ENCODE assay signal across 8 cellular contexts in genomic region chr1:42657981-42658879, GRCh38. TPM values are rescaled to one million over a fixed set of nuclear protein-coding genes. Genes with fewer than 3 reads are reported as not detected.
DNase-seq lines count a peak whose midpoint lies in the region; ATAC-seq and TF ChIP-seq lines count a peak whose summit lies in the region.

TSS of gene PPIH (plus strand) at chr1:42658423. CDS start at chr1:42658447, 24 bp downstream.

- peak; percentile 98 for ATAC-seq in GM23338
- ATAC-seq in activated T-helper 17 cell treated with anti-CD3 and anti-CD28 coated beads, Interleukin-2, amount 50 U/mL, for 72 hours (replicated peaks) = peak; percentile 98
- peak; percentile 99 for ATAC-seq in naive thymus-derived CD4-positive, alpha-beta T cell
- ATAC-seq in stimulated activated naive B cell treated with anti-CD40 and anti-IgM and Interleukin-4, amounts not matched to agents 10 μg/mL and 1 μg/mL and 100 μg/mL, for 72 hours (replicated peaks) = peak; percentile 99

- H3K4me1 Mint-ChIP-seq in GM23338 = peaks cover 9% of the 10 kb centered on the region
- peaks cover 31% of the 10 kb centered on the region for H3K4me1 Mint-ChIP-seq in activated T-helper 17 cell treated with anti-CD3 and anti-CD28 coated beads, Interleukin-2, amount 50 U/mL, for 72 hours
- H3K4me1 Mint-ChIP-seq in naive thymus-derived CD4-positive, alpha-beta T cell = peaks cover 20 to 48% (median 44%) of the 10 kb centered on the region in 7 donors
- peaks cover 22 to 38% of the 10 kb centered on the region in 2 donors for H3K4me1 Mint-ChIP-seq in stimulated activated naive B cell treated with anti-CD40 and anti-IgM and Interleukin-4, amounts not matched to agents 10 μg/mL and 1 μg/mL and 100 μg/mL, for 72 hours

- CTCF ChIA-PET in RWPE1 (lab: Yijun Ruan, JAX) = interaction anchor here (0.5 to 0.7 kb wide), 5 partner anchors 19 to 1197 kb away, joined by 3 to 5 read pairs (median 3); no protein-coding TSS in a partner anchor
- CTCF ChIA-PET in naive thymus-derived CD4-positive, alpha-beta T cell (lab: Charles Lee) = interaction anchor here (0.8 to 1.6 kb wide), 3 partner anchors 19 to 25 kb away, joined by 4 to 6 read pairs (median 4); no protein-coding TSS in a partner anchor

- peaks cover 19% of the 10 kb centered on the region for H3K36me3 Mint-ChIP-seq in GM23338 (ENCODE audit: low read depth)
- peaks cover 41% of the 10 kb centered on the region for H3K36me3 Mint-ChIP-seq in activated T-helper 17 cell treated with anti-CD3 and anti-CD28 coated beads, Interleukin-2, amount 50 U/mL, for 72 hours (ENCODE audit: low read depth)
- peaks cover 7 to 21% (median 11%) of the 10 kb centered on the region in 5 donors for H3K36me3 Mint-ChIP-seq in naive thymus-derived CD4-positive, alpha-beta T cell
- peaks cover 13 to 23% of the 10 kb centered on the region in 2 donors for H3K36me3 Mint-ChIP-seq in stimulated activated naive B cell treated with anti-CD40 and anti-IgM and Interleukin-4, amounts not matched to agents 10 μg/mL and 1 μg/mL and 100 μg/mL, for 72 hours

- H3K79me2 ChIP-seq in GM23338 (replicated peaks; ENCODE audit: insufficient read depth) = peaks cover 37% of the 10 kb centered on the region
- H3K79me2 ChIP-seq in fibroblast of lung (ENCODE audit: control insufficient read depth, insufficient read depth, low read length) = peaks cover 8% of the 10 kb centered on the region

- peak within 1 kb of the TSS; percentile 94; the same call in 1 of the 2 replicates for H3K27ac ChIP-seq in GM23338 (ENCODE audit: low read depth)
- H3K27ac ChIP-seq in RWPE1 = peak within 1 kb of the TSS; percentile 87
- peak within 1 kb of the TSS; percentile 74 for H3K27ac ChIP-seq in fibroblast of lung (ENCODE audit: insufficient read depth, low read length)
- peak within 1 kb of the TSS; percentile 75 for H3K27ac ChIP-seq in naive thymus-derived CD4-positive, alpha-beta T cell (ENCODE audit: low read depth, low read length)

- H2AFZ ChIP-seq in GM23338 (peak within 1 kb of the TSS; percentile 98), fibroblast of lung (ENCODE audit: low read length) (peak within 1 kb of the TSS; percentile 99)

- H3K9me3 Mint-ChIP-seq in GM23338 = no peaks in the 10 kb centered on the region
- H3K9me3 Mint-ChIP-seq in activated T-helper 17 cell treated with anti-CD3 and anti-CD28 coated beads, Interleukin-2, amount 50 U/mL, for 72 hours = no peaks in the 10 kb centered on the region
- H3K9me3 Mint-ChIP-seq in naive thymus-derived CD4-positive, alpha-beta T cell = peaks cover 0 to 1% (median 0%) of the 10 kb centered on the region in 11 donors
- no peaks in the 10 kb centered on the region for H3K9me3 Mint-ChIP-seq in stimulated activated naive B cell treated with anti-CD40 and anti-IgM and Interleukin-4, amounts not matched to agents 10 μg/mL and 1 μg/mL and 100 μg/mL, for 72 hours

- H3K9ac ChIP-seq in fibroblast of lung (ENCODE audit: insufficient read depth, low read length) = peak within 1 kb of the TSS; percentile 63

- no peaks in the 10 kb centered on the region; the same call in 1 of the 2 replicates for H3K27me3 ChIP-seq in GM23338 (ENCODE audit: insufficient read depth)
- H3K27me3 ChIP-seq in fibroblast of lung (ENCODE audit: control insufficient read depth, insufficient read depth, low read length) = no peaks in the 10 kb centered on the region
- H3K27me3 ChIP-seq in naive thymus-derived CD4-positive, alpha-beta T cell (ENCODE audit: control insufficient read depth in 2 of 2, insufficient read depth in 2 of 2, low read length in 2 of 2) = no peaks in the 10 kb centered on the region

- POLR2A ChIA-PET in RWPE1 (lab: Yijun Ruan, JAX; ENCODE audit: low non-redundant PET) = no interaction called here
- POLR2A ChIA-PET in naive thymus-derived CD4-positive, alpha-beta T cell (lab: Charles Lee) = interaction anchor here (0.6 to 4.4 kb wide), 11 partner anchors 11 to 201 kb away, joined by 3 to 85 read pairs (median 4); partner anchors contain the start of genes C1orf50, P3H1, YBX1 and ZNF691

- peaks cover 19% of the 10 kb centered on the region; the same call in 1 of the 2 replicates for H3K36me3 ChIP-seq in GM23338 (ENCODE audit: insufficient read depth)
- no peaks in the 10 kb centered on the region for H3K36me3 ChIP-seq in fibroblast of lung (ENCODE audit: control insufficient read depth, insufficient read depth, low read length)
- H3K36me3 ChIP-seq in naive thymus-derived CD4-positive, alpha-beta T cell (ENCODE audit: control insufficient read depth in 2 of 3, insufficient read depth in 3 of 3, low read length in 3 of 3) = peaks cover 0 to 9% (median 0%) of the 10 kb centered on the region in 3 experiments

- TF ChIP-seq CTCF in GM23338 (conservative IDR thresholded peaks at IDR 0.05; ENCODE audit: low read depth in 2 of 2) = no peak; a peak in 1 of 4 replicates
- no peak for TF ChIP-seq CTCF in LNCaP clone FGC (IDR thresholded peaks at IDR 0.05; ENCODE audit: control insufficient read depth, extremely low read depth, insufficient read depth)
- no peak; the same call in 1 of the 2 replicates for TF ChIP-seq CTCF in RWPE1 (conservative IDR thresholded peaks at IDR 0.05; ENCODE audit: low read depth)
- peak in 1 of 2 donors; percentile 19 for TF ChIP-seq CTCF in fibroblast of lung (conservative IDR thresholded peaks at IDR 0.05 in 1 of 2, IDR thresholded peaks at IDR 0.05 in 1 of 2; ENCODE audit: low read depth in 1 of 2, low read length in 2 of 2)

- peaks cover 10% of the 10 kb centered on the region for H4K20me1 ChIP-seq in GM23338 (replicated peaks; ENCODE audit: insufficient read depth)
- no peaks in the 10 kb centered on the region for H4K20me1 ChIP-seq in fibroblast of lung (ENCODE audit: control insufficient read depth, extremely low read depth, insufficient read depth, low read length)

- H3K4me3 ChIP-seq in GM23338 (peak within 1 kb of the TSS; percentile 99), LNCaP clone FGC (ENCODE audit: low read depth, low read length) (peak within 1 kb of the TSS; percentile 98), fibroblast of lung (replicated peaks in 1 of 4; ENCODE audit: control extremely low read depth in 1 of 4, insufficient read depth in 1 of 4, low read depth in 3 of 4, low read length in 4 of 4) (peak within 1 kb of the TSS; percentile 49 to 96 (median 83))
- H3K4me3 ChIP-seq in naive thymus-derived CD4-positive, alpha-beta T cell (ENCODE audit: low read length) = peak within 1 kb of the TSS; percentile 90

- H3K9me3 ChIP-seq in fibroblast of lung (ENCODE audit: control insufficient read depth, insufficient read depth, low read depth, low read length) = no peaks in the 10 kb centered on the region
- no peaks in the 10 kb centered on the region for H3K9me3 ChIP-seq in naive thymus-derived CD4-positive, alpha-beta T cell (ENCODE audit: control insufficient read depth in 2 of 3, low read length in 3 of 3)

- DNase-seq in EL = peak; percentile 93
- peak; percentile 98 for DNase-seq in GM23338 (ENCODE audit: low spot score)
- DNase-seq in LNCaP clone FGC (ENCODE audit: low read depth) = peak; percentile 84
- DNase-seq in RWPE1 (ENCODE audit: low spot score) = peak; percentile 93
- peak; percentile 89 to 92 for DNase-seq in fibroblast of lung (ENCODE audit: low read depth in 2 of 2)
- DNase-seq in naive thymus-derived CD4-positive, alpha-beta T cell = peak; percentile 82 to 94 (median 92)
- peak; percentile 93 for DNase-seq in stimulated activated naive B cell treated with anti-CD40 and anti-IgM and Interleukin-4, amounts not matched to agents 10 μg/mL and 1 μg/mL and 100 μg/mL, for 72 hours

- H3K27me3 Mint-ChIP-seq in GM23338 (ENCODE audit: insufficient read depth, low read depth, poor library complexity) = peaks cover 3% of the 10 kb centered on the region
- H3K27me3 Mint-ChIP-seq in activated T-helper 17 cell treated with anti-CD3 and anti-CD28 coated beads, Interleukin-2, amount 50 U/mL, for 72 hours = no peaks in the 10 kb centered on the region
- peaks cover 0 to 3% (median 0%) of the 10 kb centered on the region in 5 donors for H3K27me3 Mint-ChIP-seq in naive thymus-derived CD4-positive, alpha-beta T cell
- H3K27me3 Mint-ChIP-seq in stimulated activated naive B cell treated with anti-CD40 and anti-IgM and Interleukin-4, amounts not matched to agents 10 μg/mL and 1 μg/mL and 100 μg/mL, for 72 hours = no peaks in the 10 kb centered on the region

- H3K4me1 ChIP-seq in GM23338 (ENCODE audit: insufficient read depth) (peaks cover 12% of the 10 kb centered on the region), fibroblast of lung (ENCODE audit: control insufficient read depth, extremely low read depth, insufficient read depth, low read length) (peaks cover 3% of the 10 kb centered on the region)
- H3K4me1 ChIP-seq in naive thymus-derived CD4-positive, alpha-beta T cell (ENCODE audit: control insufficient read depth in 2 of 2, insufficient read depth in 2 of 2, low read length in 2 of 2) = peaks cover 17 to 22% of the 10 kb centered on the region in 2 donors

- H3K27ac Mint-ChIP-seq in GM23338 = peak within 1 kb of the TSS; percentile 97
- peak within 1 kb of the TSS; percentile 80 for H3K27ac Mint-ChIP-seq in activated T-helper 17 cell treated with anti-CD3 and anti-CD28 coated beads, Interleukin-2, amount 50 U/mL, for 72 hours
- H3K27ac Mint-ChIP-seq in naive thymus-derived CD4-positive, alpha-beta T cell = peak within 1 kb of the TSS; percentile 84 to 98 (median 96)
- peak within 1 kb of the TSS; percentile 99 for H3K27ac Mint-ChIP-seq in stimulated activated naive B cell treated with anti-CD40 and anti-IgM and Interleukin-4, amounts not matched to agents 10 μg/mL and 1 μg/mL and 100 μg/mL, for 72 hours

- peaks cover 10% of the 10 kb centered on the region; the same call in 1 of the 2 replicates for H3F3A ChIP-seq in GM23338 (replicated peaks; ENCODE audit: low read depth)

- no peaks in the 10 kb centered on the region for H3K9me2 ChIP-seq in GM23338 (ENCODE audit: insufficient read depth)

- intact Hi-C loops in naive thymus-derived CD4-positive, alpha-beta T cell (cut with micrococcal nuclease) = loop anchor here (1.0 to 5.0 kb wide), 9 partner anchors 24 to 514 kb away; partner anchors contain the start of genes C1orf50 (in 2 of the 2), CCDC30 (in 2 of the 2), CFAP57 (in 2 of the 2) and EBNA1BP2 (in 2 of the 2)

- peak within 1 kb of the TSS; percentile 98 for H3K4me2 ChIP-seq in GM23338
- H3K4me2 ChIP-seq in fibroblast of lung (ENCODE audit: extremely low read depth, insufficient read depth, low read length) = peak within 1 kb of the TSS; percentile 90

- peak within 1 kb of the TSS; percentile 94 for H3K4me3 Mint-ChIP-seq in GM23338
- peak within 1 kb of the TSS; percentile 93 for H3K4me3 Mint-ChIP-seq in activated T-helper 17 cell treated with anti-CD3 and anti-CD28 coated beads, Interleukin-2, amount 50 U/mL, for 72 hours
- peak within 1 kb of the TSS; percentile 94 to 99 (median 99) for H3K4me3 Mint-ChIP-seq in naive thymus-derived CD4-positive, alpha-beta T cell
- H3K4me3 Mint-ChIP-seq in stimulated activated naive B cell treated with anti-CD40 and anti-IgM and Interleukin-4, amounts not matched to agents 10 μg/mL and 1 μg/mL and 100 μg/mL, for 72 hours = peak within 1 kb of the TSS; percentile 98 to 99

RNA-seq across cellular contexts. Expression of gene PPIH, which starts in this region (rescaled TPM):
- total RNA-seq in GM23338 (2014; rRNA removed; shearing (Covaris generic)) = 66.5 and 71.2 TPM in 2 replicates
- polyA plus RNA-seq in GM23338 (2016; fragmentation: Nextera tagmentation; extraction: Ambion mirVana) (122 and 132 TPM in 2 replicates), fibroblast of lung (32.3 and 56.5 TPM in 2 replicates)
- 100 to 1,000 TPM in 1 of 2 donors, 10 to 100 TPM in 1; 58.3 to 101 TPM for total RNA-seq in activated T-helper 17 cell treated with anti-CD3 and anti-CD28 coated beads, Interleukin-2, amount 50 U/mL, for 72 hours
- 13.1 and 19.0 TPM in 2 replicates for total RNA-seq in fibroblast of lung
- 23.7 and 51.5 TPM in 2 replicates for polyA plus RNA-seq in fibroblast of lung (2012)
- polyA minus RNA-seq in fibroblast of lung (ENCODE audit: low replicate concordance) = 10.4 TPM in 1 of 2 replicates, not detected in the other
- total RNA-seq in naive thymus-derived CD4-positive, alpha-beta T cell = 10 to 100 TPM; 28.0 to 76.8 (median 40.7) TPM
- polyA plus RNA-seq in naive thymus-derived CD4-positive, alpha-beta T cell = 10 to 100 TPM; 70.1 to 79.7 TPM

Comparison
In these comparisons a context has a peak if more than half of its experiments do, and no peak if none do; other contexts are left out.
1. Peak in every context shown above with its lines: DNase-seq, ATAC-seq, H3K4me3 ChIP-seq and H3K27ac ChIP-seq.